Comparison of ENCODE assay signal across 8 cellular contexts in the genomic region with DNA sequence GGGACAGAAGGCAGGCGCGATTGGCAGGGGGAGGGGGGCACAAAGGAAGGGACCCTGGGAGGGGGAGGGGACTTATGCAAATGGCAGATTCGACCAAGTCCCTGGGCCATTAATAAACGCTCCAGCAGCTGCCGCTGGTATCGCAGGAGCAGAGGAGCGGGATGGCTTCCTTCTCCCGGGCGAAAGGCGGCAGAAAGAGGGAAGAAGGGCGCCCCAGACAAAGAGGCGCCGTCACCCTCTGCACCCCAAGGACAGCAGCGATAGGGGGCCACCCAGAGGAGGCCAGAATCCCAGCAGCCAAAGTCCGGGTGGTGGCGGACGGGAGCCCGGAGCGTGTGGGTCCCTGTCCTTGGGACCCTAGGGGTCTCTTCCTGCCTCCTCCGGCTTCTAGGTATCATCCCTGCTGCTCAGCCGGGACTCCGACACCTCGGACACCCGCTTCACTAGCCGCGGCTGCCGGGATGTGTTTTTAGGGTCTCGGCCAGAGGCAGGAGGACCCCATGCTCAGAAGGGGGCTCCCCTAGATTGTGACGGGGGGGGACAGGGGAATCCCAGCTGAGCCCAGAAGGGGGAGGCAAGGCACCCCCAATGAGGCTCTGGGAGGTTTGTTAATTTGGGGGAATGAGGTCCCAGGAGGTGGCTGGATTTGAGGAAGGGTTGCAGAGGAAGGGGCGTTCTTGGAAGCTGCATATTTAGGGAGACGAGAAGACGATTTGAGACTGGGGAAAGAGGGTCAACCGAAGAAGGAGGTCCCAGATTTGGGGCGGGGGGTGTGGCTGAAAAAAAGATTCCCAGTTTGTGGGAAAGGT. TPM values are rescaled to one million over a fixed set of nuclear protein-coding genes. Genes with fewer than 3 reads are reported as not detected.
DNase-seq lines count a peak whose midpoint lies in the region; ATAC-seq and TF ChIP-seq lines count a peak whose summit lies in the region.

No MANE protein-coding gene starts in this region.

- H3K27ac ChIP-seq in IMR-90 (ENCODE audit: insufficient read depth, low read length): no peak overlapping the region
- H3K27ac ChIP-seq in lower lobe of right lung: no peak overlapping the region

- in situ Hi-C loops in IMR-90 (cut with MboI; ENCODE audit: low sequenced_read_pairs): no loop called here

- H3K36me3 ChIP-seq in IMR-90 (ENCODE audit: control insufficient read depth, insufficient read depth, low read length) (no peaks in the 10 kb centered on the region), lower lobe of right lung (no peaks in the 10 kb centered on the region)

- no peak overlapping the region for H2BK15ac ChIP-seq in IMR-90 (ENCODE audit: low read depth, low read length)

- H3K9me3 ChIP-seq in IMR-90 (ENCODE audit: control insufficient read depth, insufficient read depth, low read length) (no peaks in the 10 kb centered on the region), lower lobe of right lung (no peaks in the 10 kb centered on the region)

- H3K4me1 Mint-ChIP-seq in CD14-positive monocyte (peaks cover 11% of the 10 kb centered on the region), memory B cell (peaks cover 21% of the 10 kb centered on the region)
- peaks cover 24% of the 10 kb centered on the region for H3K4me1 Mint-ChIP-seq in activated naive CD8-positive, alpha-beta T cell (ENCODE audit: low read depth)

- H2BK120ac ChIP-seq in IMR-90 (ENCODE audit: low read depth, low read length): no peak overlapping the region

- no TSS peak for BruUV-seq in IMR-90 (replicated peaks; lab: Mats Ljungman, UMichigan)

- H3K27ac Mint-ChIP-seq in CD14-positive monocyte (no peak overlapping the region), memory B cell (peak overlapping the region; percentile 22)
- H3K27ac Mint-ChIP-seq in activated naive CD8-positive, alpha-beta T cell: no peak overlapping the region

- POLR2A ChIA-PET in IMR-90 (lab: Charles Lee; ENCODE audit: unreplicated experiment): no interaction called here

- H2AFZ ChIP-seq in IMR-90 (replicated peaks; ENCODE audit: low read length, poor library complexity): peak overlapping the region; percentile 86

- no peak overlapping the region for H4K5ac ChIP-seq in IMR-90 (ENCODE audit: low read depth, low read length)

- H3K4me3 Mint-ChIP-seq in CD14-positive monocyte: peak overlapping the region; percentile 8 to 85
- H3K4me3 Mint-ChIP-seq in activated naive CD8-positive, alpha-beta T cell: peak overlapping the region; percentile 84
- H3K4me3 Mint-ChIP-seq in memory B cell: peak overlapping the region; percentile 70

- intact Hi-C loops in CD14-positive monocyte (cut with micrococcal nuclease) (no loop called here), IMR-90 (cut with micrococcal nuclease) (no loop called here), lower lobe of right lung (cut with DNase I) (no loop called here)

- H3K56ac ChIP-seq in IMR-90 (ENCODE audit: extremely low read depth, insufficient read depth, low read length): no peak overlapping the region

- H3K4me1 ChIP-seq in IMR-90 (ENCODE audit: control insufficient read depth, insufficient read depth, low read length) (peaks cover 6% of the 10 kb centered on the region), lower lobe of right lung (peaks cover 11% of the 10 kb centered on the region)

- H3K4me3 ChIP-seq in IMR-90 (ENCODE audit: insufficient read depth, low read depth, low read length): peak overlapping the region; percentile 78
- no peak overlapping the region for H3K4me3 ChIP-seq in lower lobe of right lung

- peaks cover 0 to 10% of the 10 kb centered on the region in 2 donors for H3K36me3 Mint-ChIP-seq in CD14-positive monocyte
- no peaks in the 10 kb centered on the region for H3K36me3 Mint-ChIP-seq in activated naive CD8-positive, alpha-beta T cell
- H3K36me3 Mint-ChIP-seq in memory B cell: no peaks in the 10 kb centered on the region

- H3K27me3 Mint-ChIP-seq in CD14-positive monocyte (ENCODE audit: low read depth in 3 of 3) (peaks cover 63 to 85% (median 77%) of the 10 kb centered on the region in 3 donors), memory B cell (peaks cover 32% of the 10 kb centered on the region)
- peaks cover 31% of the 10 kb centered on the region for H3K27me3 Mint-ChIP-seq in activated naive CD8-positive, alpha-beta T cell

- H4K20me1 ChIP-seq in IMR-90 (ENCODE audit: insufficient read depth, low read length): peaks cover 21% of the 10 kb centered on the region

- H3K9me3 Mint-ChIP-seq in CD14-positive monocyte: peaks cover 4 to 19% (median 15%) of the 10 kb centered on the region in 7 donors
- H3K9me3 Mint-ChIP-seq in activated naive CD8-positive, alpha-beta T cell (ENCODE audit: low read depth): no peaks in the 10 kb centered on the region
- peaks cover 2% of the 10 kb centered on the region for H3K9me3 Mint-ChIP-seq in memory B cell

- peak overlapping the region; percentile 39; the same call in 1 of the 2 replicates for H3K9ac ChIP-seq in IMR-90 (ENCODE audit: low read depth, low read length)

- ATAC-seq in IMR-90 (ENCODE audit: low read depth) (no peak), memory B cell (ENCODE audit: low read depth) (no peak), HG03469 (IDR thresholded peaks at IDR 0.05; ENCODE audit: unreplicated experiment) (no peak), lower lobe of right lung (no peak)

- H2BK5ac ChIP-seq in IMR-90 (ENCODE audit: low read depth, low read length, poor library complexity, severe bottlenecking): no peak overlapping the region

- peak overlapping the region; percentile 88 for H3K4me2 ChIP-seq in IMR-90 (ENCODE audit: low read depth, low read length)

- H3K27me3 ChIP-seq in IMR-90 (ENCODE audit: control insufficient read depth, insufficient read depth, low read length): peaks cover 5% of the 10 kb centered on the region; the same call in 1 of the 2 replicates
- peaks cover 71% of the 10 kb centered on the region for H3K27me3 ChIP-seq in lower lobe of right lung (ENCODE audit: low read depth)

- CTCF ChIA-PET in IMR-90 (lab: Yijun Ruan, JAX): no interaction called here

- 10% methylated on average over 15 of the region's 34 CpGs; no CpG with 5 or more reads in 1 of the 2 experiments for whole genome bisulfite sequencing in IMR-90 (ENCODE audit: extremely low coverage in 2 of 2, insufficient read length in 1 of 2), 2 experiments

- no peak overlapping the region for H3K18ac ChIP-seq in IMR-90 (ENCODE audit: low read depth, low read length)

- no peak overlapping the region for H2AK5ac ChIP-seq in IMR-90 (ENCODE audit: low read depth, low read length)

- no peak overlapping the region for H4K91ac ChIP-seq in IMR-90 (ENCODE audit: insufficient read depth, low read depth, low read length)

- H4K8ac ChIP-seq in IMR-90 (ENCODE audit: low read depth in 2 of 2, low read length in 2 of 2): peak overlapping the region in 1 of 2 experiments; percentile 63; a peak in 1 of 4 replicates

- DNase-seq in CD14-positive monocyte (ENCODE audit: low spot score) (no peak), IMR-90 (no peak), memory B cell (ENCODE audit: low spot score in 2 of 2) (no peak), AML-193 (lab: John Stamatoyannopoulos, UW) (no peak), NCI-H2196 (lab: John Stamatoyannopoulos, UW; ENCODE audit: unreplicated experiment) (no peak), lower lobe of right lung (no peak)

- H3K14ac ChIP-seq in IMR-90 (replicated peaks; ENCODE audit: low read depth, low read length): no peak overlapping the region

- no peak overlapping the region for H2BK20ac ChIP-seq in IMR-90 (ENCODE audit: low read depth, low read length)

- TF ChIP-seq CTCF in CD14-positive monocyte (IDR thresholded peaks at IDR 0.05) (no peak), IMR-90 (conservative IDR thresholded peaks at IDR 0.05; ENCODE audit: low read depth, low read length) (no peak), lower lobe of right lung (IDR thresholded peaks at IDR 0.05) (no peak)

- TF ChIP-seq POLR2A in IMR-90 (IDR thresholded peaks at IDR 0.05; ENCODE audit: low read depth, low read length): no peak

- H3K79me1 ChIP-seq in IMR-90 (ENCODE audit: low read depth in 1 of 2, low read length in 2 of 2): peaks cover 6 to 8% of the 10 kb centered on the region in 2 experiments; a peak in 2 of 4 replicates

- H3K4ac ChIP-seq in IMR-90 (ENCODE audit: low read depth, low read length): no peak overlapping the region; the same call in 1 of the 2 replicates

- peak overlapping the region; percentile 50 for H2AK9ac ChIP-seq in IMR-90 (replicated peaks; ENCODE audit: low read depth, low read length, poor library complexity)

- TF ChIP-seq RAD21 in IMR-90 (IDR thresholded peaks at IDR 0.05; ENCODE audit: low read length): no peak

- H3K23ac ChIP-seq in IMR-90 (ENCODE audit: low read depth, low read length): 0 out of 2 replicates have a peak overlapping the region, but pooled peaks have one; percentile 24

- dilution Hi-C loops in IMR-90 (cut with HindIII; ENCODE audit: low sequenced_read_pairs, unreplicated experiment): no loop called here

- H3K9me1 ChIP-seq in IMR-90 (ENCODE audit: insufficient read depth, low read length): no peaks in the 10 kb centered on the region

TF ChIP-seq in IMR-90, 13 proteins besides CTCF, POLR2A, EP300 and RAD21 (continues in another document):
- TF ChIP-seq, protein P1, sequence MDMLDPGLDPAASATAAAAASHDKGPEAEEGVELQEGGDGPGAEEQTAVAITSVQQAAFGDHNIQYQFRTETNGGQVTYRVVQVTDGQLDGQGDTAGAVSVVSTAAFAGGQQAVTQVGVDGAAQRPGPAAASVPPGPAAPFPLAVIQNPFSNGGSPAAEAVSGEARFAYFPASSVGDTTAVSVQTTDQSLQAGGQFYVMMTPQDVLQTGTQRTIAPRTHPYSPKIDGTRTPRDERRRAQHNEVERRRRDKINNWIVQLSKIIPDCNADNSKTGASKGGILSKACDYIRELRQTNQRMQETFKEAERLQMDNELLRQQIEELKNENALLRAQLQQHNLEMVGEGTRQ (IDR thresholded peaks at IDR 0.05; ENCODE audit: low read depth, low read length): no peak
- TF ChIP-seq CEBPB (IDR thresholded peaks at IDR 0.05; ENCODE audit: low read depth, low read length): no peak
- TF ChIP-seq BHLHE40 (IDR thresholded peaks at IDR 0.05; ENCODE audit: low read depth, low read length): no peak
- no peak for TF ChIP-seq FOS (IDR thresholded peaks at IDR 0.05; ENCODE audit: low read depth, low read length)
- TF ChIP-seq NFE2L2 (IDR thresholded peaks at IDR 0.05; ENCODE audit: low read depth, low read length): no peak
- TF ChIP-seq MAZ (IDR thresholded peaks at IDR 0.05; ENCODE audit: borderline replicate concordance, low read depth, low read length): no peak
- TF ChIP-seq RFX5 (IDR thresholded peaks at IDR 0.05; ENCODE audit: low read depth, low read length): no peak
- no peak for TF ChIP-seq MAFK (IDR thresholded peaks at IDR 0.05; ENCODE audit: low read depth, low read length)
- TF ChIP-seq MXI1 (IDR thresholded peaks at IDR 0.05; ENCODE audit: borderline replicate concordance, low read depth, low read length): no peak
- no peak for TF ChIP-seq SMC3 (IDR thresholded peaks at IDR 0.05; ENCODE audit: low read depth, low read length)
- no peak for TF ChIP-seq RCOR1 (IDR thresholded peaks at IDR 0.05; ENCODE audit: insufficient replicate concordance, low read length)

RNA-seq across cellular contexts. Expression of gene PTPRS, which starts 1.7 kb away (rescaled TPM):
- not detected for polyA plus RNA-seq in CD14-positive monocyte
- 40.1 and 43.3 TPM in 2 replicates for total RNA-seq in IMR-90 (2012; rRNA removed)
- polyA plus RNA-seq in IMR-90 (2012; rRNA removed): 51.9 and 56.5 TPM in 2 replicates
- polyA plus RNA-seq in IMR-90 (2012; cell fraction: cytosol; rRNA removed): 38.6 and 74.6 TPM in 2 replicates
- polyA plus RNA-seq in IMR-90 (2012; cell fraction: nucleus; rRNA removed; ENCODE audit: low replicate concordance): 97.2 and 218 TPM in 2 replicates
- total RNA-seq in lower lobe of right lung: 107 TPM
